ENCODE assay signal across 1 cellular context in genomic region chr14:21510735-21511657, GRCh38.
TF ChIP-seq lines count a peak whose summit lies in the region.

METTL3 (minus strand) TSS chr14:21511340; CDS start chr14:21511223, 117 bp downstream.

TF ChIP-seq in SK-N-SH, 30 proteins besides CTCF, POLR2A, EP300 and RAD21 (continued from another document):
- TF ChIP-seq NFIC (IDR thresholded peaks at IDR 0.05; ENCODE audit: borderline replicate concordance) = no peak
